Comparison of ENCODE assay signal across 1 cellular context in the genomic region with DNA sequence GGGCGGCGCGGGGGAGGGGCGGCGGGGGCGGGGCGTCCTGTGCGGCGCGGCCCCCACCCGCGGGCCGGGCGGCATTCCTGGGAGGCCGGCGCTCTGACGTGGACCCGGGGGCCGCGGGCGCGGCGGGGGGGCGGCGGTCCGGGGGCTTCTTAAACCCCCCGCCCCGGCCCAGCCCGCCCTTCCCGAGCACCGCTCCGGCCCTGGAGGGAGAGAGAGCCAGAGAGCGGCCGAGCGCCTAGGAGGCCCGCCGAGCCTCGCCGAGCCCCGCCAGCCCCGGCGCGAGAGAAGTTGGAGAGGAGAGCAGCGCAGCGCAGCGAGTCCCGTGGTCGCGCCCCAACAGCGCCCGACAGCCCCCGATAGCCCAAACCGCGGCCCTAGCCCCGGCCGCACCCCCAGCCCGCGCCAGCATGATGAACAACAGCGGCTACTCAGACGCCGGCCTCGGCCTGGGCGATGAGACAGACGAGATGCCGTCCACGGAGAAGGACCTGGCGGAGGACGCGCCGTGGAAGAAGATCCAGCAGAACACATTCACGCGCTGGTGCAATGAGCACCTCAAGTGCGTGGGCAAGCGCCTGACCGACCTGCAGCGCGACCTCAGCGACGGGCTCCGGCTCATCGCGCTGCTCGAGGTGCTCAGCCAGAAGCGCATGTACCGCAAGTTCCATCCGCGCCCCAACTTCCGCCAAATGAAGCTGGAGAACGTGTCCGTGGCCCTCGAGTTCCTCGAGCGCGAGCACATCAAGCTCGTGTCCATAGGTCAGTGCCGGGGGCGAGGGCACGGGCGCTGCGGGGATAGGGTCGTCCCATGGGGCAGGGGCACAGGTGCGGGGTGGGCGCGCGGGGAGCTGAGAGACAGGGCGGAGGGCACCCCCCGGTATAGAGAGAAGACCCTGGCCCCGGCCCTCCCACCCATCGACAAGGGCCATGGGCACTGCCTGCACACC.
TF ChIP-seq lines count a peak whose summit lies in the region.

Gene FLNC, plus strand, starts transcription at position 176 of the 947 bp plus-strand sequence. Its CDS starts 232 bp downstream, at position 408.

TF ChIP-seq in K562, 482 proteins besides CTCF, POLR2A, EP300 and RAD21 (continued from another document and continues in another):
- TF ChIP-seq AFF4 (CRISPR knock-in tag; IDR thresholded peaks at IDR 0.05): peak; percentile 83
- no peak; the same call in 1 of the 2 replicates for TF ChIP-seq ATF4 (CRISPR knock-in tag; IDR thresholded peaks at IDR 0.05)
- no peak for TF ChIP-seq ZNF274 (IDR thresholded peaks at IDR 0.05; ENCODE audit: borderline replicate concordance, low read depth, low read length)
- TF ChIP-seq BACH1 (tag; IDR thresholded peaks at IDR 0.05): no peak
- TF ChIP-seq CREBBP (IDR thresholded peaks at IDR 0.05; ENCODE audit: low read depth, low read length): no peak
- no peak for TF ChIP-seq WHSC1 (IDR thresholded peaks at IDR 0.05; ENCODE audit: low read length)
- no peak for TF ChIP-seq SMARCB1 (IDR thresholded peaks at IDR 0.05; ENCODE audit: insufficient read length, low read depth)
- no peak for TF ChIP-seq RBM25 (IDR thresholded peaks at IDR 0.05; ENCODE audit: low read depth, low read length, severe bottlenecking)
- peak; percentile 54 for TF ChIP-seq HMGN3 (IDR thresholded peaks at IDR 0.05; ENCODE audit: borderline replicate concordance, extremely low read depth, insufficient read length, low read depth, low read length)
- no peak for TF ChIP-seq ZNF830 (CRISPR knock-in tag; IDR thresholded peaks at IDR 0.05)
- no peak for TF ChIP-seq TBL1XR1 (IDR thresholded peaks at IDR 0.05; ENCODE audit: low read length in 2 of 2)
- no peak for TF ChIP-seq ZBTB12 (CRISPR knock-in tag; IDR thresholded peaks at IDR 0.05)
- TF ChIP-seq ZNF444 (CRISPR knock-in tag; IDR thresholded peaks at IDR 0.05): no peak
- no peak for TF ChIP-seq ZNF764 (CRISPR knock-in tag; IDR thresholded peaks at IDR 0.05; ENCODE audit: low read depth)
- no peak for TF ChIP-seq ZKSCAN3 (CRISPR knock-in tag; IDR thresholded peaks at IDR 0.05)
- no peak for TF ChIP-seq ZBTB34 (CRISPR knock-in tag; IDR thresholded peaks at IDR 0.05)
- peak; percentile 33; the same call in 1 of the 2 replicates for TF ChIP-seq NBN (IDR thresholded peaks at IDR 0.05; ENCODE audit: low read depth)
- TF ChIP-seq MXI1 (IDR thresholded peaks at IDR 0.05; ENCODE audit: low read depth, low read length): no peak
- TF ChIP-seq PRPF4 (IDR thresholded peaks at IDR 0.05; ENCODE audit: insufficient read depth, low read depth, low read length, poor library complexity, severe bottlenecking): no peak
- no peak for TF ChIP-seq CHD2 (IDR thresholded peaks at IDR 0.05; ENCODE audit: low read depth, low read length)
- no peak for TF ChIP-seq HNRNPK (IDR thresholded peaks at IDR 0.05; ENCODE audit: low read depth, low read length, poor library complexity, severe bottlenecking)
- no peak for TF ChIP-seq CCAR2 (IDR thresholded peaks at IDR 0.05; ENCODE audit: low read depth, low read length)
- TF ChIP-seq CBX1 (IDR thresholded peaks at IDR 0.05; ENCODE audit: low read depth): no peak; the same call in 1 of the 2 replicates
- no peak; the same call in 1 of the 2 replicates for TF ChIP-seq GATAD2A (IDR thresholded peaks at IDR 0.05)
- peak; percentile 35; the same call in 1 of the 2 replicates for TF ChIP-seq POLR2AphosphoS5 (IDR thresholded peaks at IDR 0.05; ENCODE audit: control insufficient read depth, insufficient read depth, low read depth, low read length)
- TF ChIP-seq TSHZ1 (CRISPR knock-in tag; IDR thresholded peaks at IDR 0.05): no peak
- peak; percentile 14 to 29; a peak in 2 of 4 replicates for TF ChIP-seq UBTF (IDR thresholded peaks at IDR 0.05; ENCODE audit: borderline replicate concordance in 1 of 2, low read depth in 2 of 2, low read length in 2 of 2)
- no peak for TF ChIP-seq ZNF707 (CRISPR knock-in tag; conservative IDR thresholded peaks at IDR 0.05)
- no peak for TF ChIP-seq RBM34 (IDR thresholded peaks at IDR 0.05; ENCODE audit: borderline replicate concordance, insufficient read depth, low read length)
- TF ChIP-seq ZNF696 (CRISPR knock-in tag; conservative IDR thresholded peaks at IDR 0.05): no peak
- TF ChIP-seq ZNF449 (CRISPR knock-in tag; IDR thresholded peaks at IDR 0.05): no peak
- TF ChIP-seq ZNF785 (CRISPR knock-in tag; IDR thresholded peaks at IDR 0.05): no peak
- TF ChIP-seq, protein P1, sequence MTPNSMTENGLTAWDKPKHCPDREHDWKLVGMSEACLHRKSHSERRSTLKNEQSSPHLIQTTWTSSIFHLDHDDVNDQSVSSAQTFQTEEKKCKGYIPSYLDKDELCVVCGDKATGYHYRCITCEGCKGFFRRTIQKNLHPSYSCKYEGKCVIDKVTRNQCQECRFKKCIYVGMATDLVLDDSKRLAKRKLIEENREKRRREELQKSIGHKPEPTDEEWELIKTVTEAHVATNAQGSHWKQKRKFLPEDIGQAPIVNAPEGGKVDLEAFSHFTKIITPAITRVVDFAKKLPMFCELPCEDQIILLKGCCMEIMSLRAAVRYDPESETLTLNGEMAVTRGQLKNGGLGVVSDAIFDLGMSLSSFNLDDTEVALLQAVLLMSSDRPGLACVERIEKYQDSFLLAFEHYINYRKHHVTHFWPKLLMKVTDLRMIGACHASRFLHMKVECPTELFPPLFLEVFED (CRISPR knock-in tag; conservative IDR thresholded peaks at IDR 0.05): no peak
- TF ChIP-seq ZNF76 (CRISPR knock-in tag; IDR thresholded peaks at IDR 0.05; ENCODE audit: borderline replicate concordance): 0 out of 2 replicates have a peak, but pooled peaks have one; percentile 64
- no peak for TF ChIP-seq PKNOX1 (IDR thresholded peaks at IDR 0.05)
- no peak for TF ChIP-seq ZNF57 (CRISPR knock-in tag; IDR thresholded peaks at IDR 0.05)
- TF ChIP-seq GATAD2B (IDR thresholded peaks at IDR 0.05; ENCODE audit: borderline replicate concordance): peak; percentile 90; the same call in 1 of the 2 replicates
- TF ChIP-seq CBX3 (IDR thresholded peaks at IDR 0.05; ENCODE audit: borderline replicate concordance in 1 of 2, low read length in 2 of 2): peak in 1 of 2 experiments; percentile 65; a peak in 2 of 3 replicates
